In genomic region chr19:48737360-48737998, GRCh38 we compare ENCODE assay signal across 1 cellular context.
TF ChIP-seq lines count a peak whose summit lies in the region.

No MANE protein-coding gene starts in this region.

TF ChIP-seq in HepG2, 621 proteins besides CTCF, POLR2A, EP300 and RAD21:
- no peak for TF ChIP-seq ZNF83 (CRISPR knock-in tag; IDR thresholded peaks at IDR 0.05; ENCODE audit: borderline replicate concordance)
- TF ChIP-seq SP4 (CRISPR knock-in tag; IDR thresholded peaks at IDR 0.05): 0 out of 2 replicates have a peak, but pooled peaks have one; percentile 20
- TF ChIP-seq SNAPC4 (CRISPR knock-in tag; IDR thresholded peaks at IDR 0.05): no peak
- no peak for TF ChIP-seq ZNF841 (CRISPR knock-in tag; IDR thresholded peaks at IDR 0.05; ENCODE audit: borderline replicate concordance)
- no peak for TF ChIP-seq ZNF280B (CRISPR knock-in tag; IDR thresholded peaks at IDR 0.05; ENCODE audit: borderline replicate concordance)
- no peak for TF ChIP-seq PAWR (CRISPR knock-in tag; IDR thresholded peaks at IDR 0.05; ENCODE audit: borderline replicate concordance)
- peak; percentile 35; the same call in 1 of the 2 replicates for TF ChIP-seq ZBTB33 (CRISPR knock-in tag; IDR thresholded peaks at IDR 0.05)
- no peak for TF ChIP-seq CAMTA2 (CRISPR knock-in tag; IDR thresholded peaks at IDR 0.05; ENCODE audit: borderline replicate concordance)
- TF ChIP-seq HOMEZ (CRISPR knock-in tag; IDR thresholded peaks at IDR 0.05; ENCODE audit: low read depth): no peak
